In genomic region chr19:40549007-40549708, GRCh38 we compare ENCODE assay signal across 8 cellular contexts. TPM values are rescaled to one million over a fixed set of nuclear protein-coding genes. Genes with fewer than 3 reads are reported as not detected.
DNase-seq lines count a peak whose midpoint lies in the region; TF ChIP-seq lines count a peak whose summit lies in the region.

No MANE protein-coding gene starts in this region.

- DNase-seq in AG10803 (ENCODE audit: low read depth) (peak; percentile 28), HEK293T (ENCODE audit: extremely low spot score) (peak; percentile 91), SHP77 treated with DMSO at 0.1 percent for 48 hours (lab: John Stamatoyannopoulos, UW) (peak; percentile 59), right atrium auricular region (ENCODE audit: low spot score) (no peak), NCI-H446 (lab: John Stamatoyannopoulos, UW) (no peak), NCI-H1436 treated with DMSO at 0.1 percent for 48 hours (lab: John Stamatoyannopoulos, UW) (no peak)
- peak; percentile 80 for DNase-seq in activated naive CD4-positive, alpha-beta T cell treated with Interleukin-2 at 50 U/mL for 16 hours
- DNase-seq in stimulated activated CD4-positive, alpha-beta T cell treated with anti-CD3 and anti-CD28 coated beads, Interleukin-12 subunit alpha, Interleukin-12 subunit beta, amount 100 ng/mL, for 48 hours (ENCODE audit: low read depth in 2 of 3, low spot score in 1 of 3) = peak; percentile 52 to 69 (median 57)

- no peaks in the 10 kb centered on the region for H3K9me3 ChIP-seq in right atrium auricular region

- H3K4me3 ChIP-seq in AG10803 (ENCODE audit: low read length) = no peak overlapping the region
- no peak overlapping the region for H3K4me3 ChIP-seq in right atrium auricular region

- no peaks in the 10 kb centered on the region for H3K27me3 ChIP-seq in right atrium auricular region

- H3K36me3 ChIP-seq in right atrium auricular region = no peaks in the 10 kb centered on the region

- peak; percentile 27 for TF ChIP-seq CTCF in AG10803 (conservative IDR thresholded peaks at IDR 0.05; ENCODE audit: low read length)
- TF ChIP-seq CTCF in right atrium auricular region (IDR thresholded peaks at IDR 0.05) = peak; percentile 53 to 65

- H3K27ac ChIP-seq in right atrium auricular region = no peak overlapping the region

- CTCF ChIA-PET in HEK293T (lab: Yijun Ruan, JAX) = interaction anchor here (0.5 to 1.4 kb wide), 12 partner anchors 8 to 55 kb away, joined by 3 to 10 read pairs (median 4); no protein-coding TSS in a partner anchor

- POLR2A ChIA-PET in HEK293T (lab: Yijun Ruan, JAX) = interaction anchor here (1.5 to 1.9 kb wide), 2 partner anchors 9 to 49 kb away, joined by 4 read pairs; no protein-coding TSS in a partner anchor

- H3K4me1 ChIP-seq in right atrium auricular region = peaks cover 0 to 6% of the 10 kb centered on the region in 2 donors

TF ChIP-seq in HEK293T, 16 proteins besides CTCF, POLR2A, EP300 and RAD21:
- TF ChIP-seq FOXM1 (IDR thresholded peaks at IDR 0.05; ENCODE audit: borderline replicate concordance) = no peak
- no peak; the same call in 1 of the 2 replicates for TF ChIP-seq CTBP1 (IDR thresholded peaks at IDR 0.05; ENCODE audit: borderline replicate concordance)
- TF ChIP-seq PKNOX1 (IDR thresholded peaks at IDR 0.05) = no peak
- TF ChIP-seq FOXA1 (IDR thresholded peaks at IDR 0.05) = no peak
- TF ChIP-seq LEF1 (IDR thresholded peaks at IDR 0.05; ENCODE audit: borderline replicate concordance) = no peak
- TF ChIP-seq SUZ12 (IDR thresholded peaks at IDR 0.05) = no peak
- TF ChIP-seq ELF4 (IDR thresholded peaks at IDR 0.05) = no peak
- TF ChIP-seq NFRKB (IDR thresholded peaks at IDR 0.05) = no peak
- TF ChIP-seq TARDBP (IDR thresholded peaks at IDR 0.05) = no peak
- no peak for TF ChIP-seq L3MBTL2 (conservative IDR thresholded peaks at IDR 0.05)

RNA-seq across cellular contexts. Expression of gene SHKBP1, which starts 27.5 kb away (rescaled TPM):
- 10 to 100 TPM; 15.8 to 35.6 TPM for total RNA-seq in right atrium auricular region

RNA-seq across cellular contexts. Expression of gene LTBP4, which starts 52.0 kb away (rescaled TPM):
- total RNA-seq in right atrium auricular region = 100 to 1,000 TPM; 152 to 257 TPM

Comparison
In these comparisons a context has a peak if more than half of its experiments do, and no peak if none do; other contexts are left out.
1. DNase-seq: peak in AG10803 (single experiment), HEK293T (single experiment), SHP77 treated with DMSO at 0.1 percent for 48 hours (single experiment), activated naive CD4-positive, alpha-beta T cell treated with Interleukin-2 at 50 U/mL for 16 hours (single experiment) and stimulated activated CD4-positive, alpha-beta T cell treated with anti-CD3 and anti-CD28 coated beads, Interleukin-12 subunit alpha, Interleukin-12 subunit beta, amount 100 ng/mL, for 48 hours (3 of 3); none in right atrium auricular region (single experiment), NCI-H446 (0 of 2) and NCI-H1436 treated with DMSO at 0.1 percent for 48 hours (single experiment).